Comparison of ENCODE assay signal across 2 cellular contexts in genomic region chr13:57666131-57666530, GRCh38.
TF ChIP-seq lines count a peak whose summit lies in the region.

No MANE protein-coding gene starts in this region.

TF ChIP-seq in HepG2, 621 proteins besides CTCF, POLR2A, EP300 and RAD21:
- TF ChIP-seq MAFK (conservative IDR thresholded peaks at IDR 0.05 in 1 of 2, IDR thresholded peaks at IDR 0.05 in 1 of 2; ENCODE audit: low read length in 2 of 2) (peak; percentile 36 to 79; a peak in 3 of 4 replicates), MAFF (IDR thresholded peaks at IDR 0.05; ENCODE audit: low read depth, low read length) (peak; percentile 61; the same call in 1 of the 2 replicates), ZBTB42 (CRISPR knock-in tag; IDR thresholded peaks at IDR 0.05) (no peak), DRAP1 (CRISPR knock-in tag; IDR thresholded peaks at IDR 0.05) (no peak), ZNF724P (CRISPR knock-in tag; IDR thresholded peaks at IDR 0.05; ENCODE audit: borderline replicate concordance) (no peak), ZFP62 (CRISPR knock-in tag; IDR thresholded peaks at IDR 0.05) (no peak)

TF ChIP-seq in GM23338, 12 proteins besides CTCF, POLR2A, EP300 and RAD21 (continued from another document):
- TF ChIP-seq REST (IDR thresholded peaks at IDR 0.05; ENCODE audit: unreplicated experiment): no peak
- TF ChIP-seq STAT1 (IDR thresholded peaks at IDR 0.05; ENCODE audit: unreplicated experiment): no peak
- no peak for TF ChIP-seq ETS1 (IDR thresholded peaks at IDR 0.05)
- TF ChIP-seq EZH2phosphoT487 (IDR thresholded peaks at IDR 0.05; ENCODE audit: unreplicated experiment): no peak
- no peak for TF ChIP-seq ZNF114 (CRISPR knock-in tag; IDR thresholded peaks at IDR 0.05)
- no peak for TF ChIP-seq JUNB (IDR thresholded peaks at IDR 0.05; ENCODE audit: unreplicated experiment)
- TF ChIP-seq ZNF462 (CRISPR knock-in tag; IDR thresholded peaks at IDR 0.05): no peak
- TF ChIP-seq CREB1 (CRISPR knock-in tag; IDR thresholded peaks at IDR 0.05; ENCODE audit: low read depth): no peak
